Comparison of ENCODE assay signal across 1 cellular context in the genomic region with DNA sequence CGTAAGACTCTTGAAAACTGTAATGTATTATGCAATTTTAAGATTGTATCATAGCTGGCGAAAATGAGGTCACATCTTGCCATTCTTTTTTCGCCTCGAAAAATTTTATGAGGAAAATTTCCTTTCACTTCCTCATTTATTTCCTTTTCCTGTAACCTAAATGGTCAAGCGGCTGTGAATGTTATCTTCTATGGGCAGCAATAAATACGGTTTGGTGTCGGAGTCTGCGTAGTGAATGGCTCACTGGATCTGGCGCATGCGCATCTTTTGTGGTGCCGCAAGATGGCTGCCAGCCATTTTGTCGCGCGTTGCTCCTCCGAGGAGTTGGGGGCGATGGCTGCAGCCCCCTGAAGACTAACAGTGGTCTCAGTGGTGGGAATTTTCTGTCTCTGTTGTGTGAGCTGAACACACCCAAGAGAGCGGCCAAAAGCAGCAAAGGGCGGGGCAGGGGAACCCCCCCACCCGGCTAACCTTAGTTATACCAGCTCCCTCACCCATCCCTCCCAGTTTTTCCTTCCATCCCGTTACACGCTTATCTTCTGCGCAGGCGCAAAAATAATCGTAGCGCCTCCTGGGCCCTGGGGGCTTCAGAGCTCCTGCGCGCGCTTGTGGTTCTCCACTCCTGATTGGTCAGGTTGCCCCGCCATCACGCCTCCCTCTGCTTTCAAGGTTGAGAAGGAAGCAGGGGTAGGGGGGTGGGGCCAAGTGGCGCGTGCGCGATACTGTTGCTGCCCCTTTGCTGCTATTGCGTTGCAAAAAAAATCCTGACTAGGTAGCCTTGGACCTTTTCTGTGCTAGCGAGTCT.
TF ChIP-seq lines count a peak whose summit lies in the region.

A gene (plus strand): TSS at position 722 of the 805 bp plus-strand sequence. CDS start 568 bp downstream, outside the sequence.

TF ChIP-seq in A549, 52 proteins besides CTCF, POLR2A, EP300 and RAD21 (continued from another document):
- TF ChIP-seq, protein P1, sequence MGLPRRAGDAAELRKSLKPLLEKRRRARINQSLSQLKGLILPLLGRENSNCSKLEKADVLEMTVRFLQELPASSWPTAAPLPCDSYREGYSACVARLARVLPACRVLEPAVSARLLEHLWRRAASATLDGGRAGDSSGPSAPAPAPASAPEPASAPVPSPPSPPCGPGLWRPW (IDR thresholded peaks at IDR 0.05) = peak; percentile 71; the same call in 1 of the 2 replicates
